Comparison of ENCODE assay signal across 8 cellular contexts in the genomic region with DNA sequence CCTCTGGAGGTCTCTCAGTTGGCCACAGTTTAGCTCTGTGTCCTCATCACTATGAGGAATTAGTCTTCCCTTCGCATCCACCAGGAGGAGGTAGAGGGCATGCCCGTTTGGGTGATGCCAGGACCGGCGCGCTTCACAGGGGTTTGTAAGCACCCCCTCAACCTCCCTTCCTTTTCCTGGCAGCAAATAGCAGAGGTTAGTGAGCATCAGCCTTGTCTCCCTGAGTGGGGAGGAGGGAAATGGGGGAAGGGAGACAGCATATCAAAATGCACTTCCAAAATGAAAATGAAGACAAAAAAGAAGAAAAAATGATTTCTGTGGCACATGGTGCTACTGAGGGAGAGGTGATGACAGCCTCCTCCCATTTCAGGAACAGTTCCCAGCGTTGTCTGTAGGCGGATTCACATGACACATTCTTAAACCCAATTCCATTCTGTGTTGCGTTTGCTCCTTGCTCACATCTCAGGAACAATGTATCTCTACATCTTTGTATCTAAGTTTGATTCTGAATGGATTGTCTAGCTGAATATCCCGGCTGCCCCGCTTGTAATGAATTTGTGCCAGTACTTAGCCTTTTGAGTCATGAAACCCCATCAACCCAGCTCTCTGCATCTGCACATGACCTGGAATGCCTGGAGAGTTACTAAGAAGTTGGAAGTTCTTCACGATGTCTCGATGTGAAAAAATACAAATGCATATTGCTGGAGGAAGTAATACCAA. TPM values are rescaled to one million over a fixed set of nuclear protein-coding genes. Genes with fewer than 3 reads are reported as not detected.
DNase-seq lines count a peak whose midpoint lies in the region; ATAC-seq and TF ChIP-seq lines count a peak whose summit lies in the region.

No MANE protein-coding gene starts in this region.

- H3K9me3 ChIP-seq in SJSA1 (replicated peaks) (no peaks in the 10 kb centered on the region), osteoblast (ENCODE audit: low read depth, low read length) (no peaks in the 10 kb centered on the region), transverse colon (no peaks in the 10 kb centered on the region)

- peak overlapping the region; percentile 72 for H2AFZ ChIP-seq in osteoblast (ENCODE audit: low read length)

- H3K27ac Mint-ChIP-seq in IgD-negative memory B cell, result no peak overlapping the region
- no peak overlapping the region for H3K27ac Mint-ChIP-seq in activated naive CD4-positive, alpha-beta T cell treated with anti-CD3 and anti-CD28 coated beads, Interleukin-2, amount 10 ng/mL, durations not matched to agents 7 days and 5 days

- H3K9me3 Mint-ChIP-seq in IgD-negative memory B cell, result no peaks in the 10 kb centered on the region
- no peaks in the 10 kb centered on the region for H3K9me3 Mint-ChIP-seq in activated naive CD4-positive, alpha-beta T cell treated with anti-CD3 and anti-CD28 coated beads, Interleukin-2, amount 10 ng/mL, durations not matched to agents 7 days and 5 days

- H3K4me2 ChIP-seq in osteoblast (ENCODE audit: insufficient read depth, low read length), result peak overlapping the region; percentile 79

- CTCF ChIA-PET in activated naive CD4-positive, alpha-beta T cell treated with anti-CD3 and anti-CD28 coated beads, Interleukin-2, amount 10 ng/mL, durations not matched to agents 7 days and 5 days (lab: Charles Lee), result interaction anchor here (0.7 to 3.1 kb wide), 18 partner anchors 8 to 925 kb away, joined by 3 to 27 read pairs (median 6); partner anchors contain the start of gene MGA

- H3K4me1 ChIP-seq in SJSA1 (replicated peaks), result peaks cover 14% of the 10 kb centered on the region
- H3K4me1 ChIP-seq in osteoblast (ENCODE audit: insufficient read depth, low read length), result peaks cover 22% of the 10 kb centered on the region
- peaks cover 0 to 8% (median 7%) of the 10 kb centered on the region in 4 donors for H3K4me1 ChIP-seq in transverse colon

- H3K4me3 ChIP-seq in SJSA1 (peak overlapping the region; percentile 9; the same call in 1 of the 2 replicates), osteoblast (ENCODE audit: insufficient read depth, low read length) (peak overlapping the region; percentile 62), transverse colon (peak overlapping the region in 2 of 4 donors; percentile 12 to 30)

- TF ChIP-seq CTCF in osteoblast (IDR thresholded peaks at IDR 0.05; ENCODE audit: extremely low read depth, low read depth, low read length) (peak; percentile 96), transverse colon (IDR thresholded peaks at IDR 0.05) (peak; percentile 66 to 83 (median 68))

- peaks cover 17% of the 10 kb centered on the region for H3K27me3 Mint-ChIP-seq in IgD-negative memory B cell
- peaks cover 67% of the 10 kb centered on the region for H3K27me3 Mint-ChIP-seq in activated naive CD4-positive, alpha-beta T cell treated with anti-CD3 and anti-CD28 coated beads, Interleukin-2, amount 10 ng/mL, durations not matched to agents 7 days and 5 days

- H3K4me1 Mint-ChIP-seq in IgD-negative memory B cell, result peaks cover 7 to 10% (median 8%) of the 10 kb centered on the region in 3 donors
- H3K4me1 Mint-ChIP-seq in activated naive CD4-positive, alpha-beta T cell treated with anti-CD3 and anti-CD28 coated beads, Interleukin-2, amount 10 ng/mL, durations not matched to agents 7 days and 5 days, result peaks cover 8% of the 10 kb centered on the region

- H3K27me3 ChIP-seq in SJSA1 (replicated peaks), result 0 out of 2 replicates have a peak, but pooled peaks cover 3% of the 10 kb centered on the region
- H3K27me3 ChIP-seq in osteoblast (ENCODE audit: insufficient read depth, low read length), result peaks cover 4% of the 10 kb centered on the region
- no peaks in the 10 kb centered on the region for H3K27me3 ChIP-seq in transverse colon

- in situ Hi-C loops in transverse colon (cut with MboI; ENCODE audit: low pct_ligation_motif_present in 1 of 4, low pct_unique_long_range_greater_than_20kb in 1 of 4, low sequenced_read_pairs in 3 of 4), result loop anchor here in 2 of 4 donors (25.0 kb wide), 1 partner anchor 208 kb away; no protein-coding TSS in a partner anchor

- no peak overlapping the region for H3K27ac ChIP-seq in SJSA1
- H3K27ac ChIP-seq in osteoblast (ENCODE audit: low read depth, low read length), result peak overlapping the region; percentile 70
- no peak overlapping the region for H3K27ac ChIP-seq in transverse colon

- TF ChIP-seq EP300 in transverse colon (IDR thresholded peaks at IDR 0.05; ENCODE audit: low read depth), result no peak

- H3K36me3 Mint-ChIP-seq in IgD-negative memory B cell, result peaks cover 4% of the 10 kb centered on the region
- no peaks in the 10 kb centered on the region for H3K36me3 Mint-ChIP-seq in activated naive CD4-positive, alpha-beta T cell treated with anti-CD3 and anti-CD28 coated beads, Interleukin-2, amount 10 ng/mL, durations not matched to agents 7 days and 5 days

- no peaks in the 10 kb centered on the region for H4K20me1 ChIP-seq in osteoblast (ENCODE audit: insufficient read depth, low read length)

- DNase-seq in DMS53 treated with DMSO at 0.1 percent for 48 hours (lab: John Stamatoyannopoulos, UW; ENCODE audit: unreplicated experiment) (peak; percentile 62), SJSA1 (ENCODE audit: low read depth in 1 of 2, low spot score in 2 of 2) (peak; percentile 77 to 81), germinal center (ENCODE audit: low spot score) (peak; percentile 47), osteoblast (ENCODE audit: insufficient read length, low spot score, missing footprints) (peak; percentile 90), transverse colon (peak; percentile 57)
- DNase-seq in activated naive CD4-positive, alpha-beta T cell treated with anti-CD3 and anti-CD28 coated beads, Interleukin-2, amount 10 ng/mL, durations not matched to agents 7 days and 5 days, result peak; percentile 69

- no peak for ATAC-seq in HG02840 (IDR thresholded peaks at IDR 0.05; ENCODE audit: low FRiP score, unreplicated experiment)

- no peaks in the 10 kb centered on the region for H3K79me2 ChIP-seq in osteoblast (ENCODE audit: insufficient read depth, low read length)

- peak overlapping the region in 3 of 4 donors; percentile 73 to 93 (median 88) for H3K4me3 Mint-ChIP-seq in IgD-negative memory B cell
- H3K4me3 Mint-ChIP-seq in activated naive CD4-positive, alpha-beta T cell treated with anti-CD3 and anti-CD28 coated beads, Interleukin-2, amount 10 ng/mL, durations not matched to agents 7 days and 5 days, result no peak overlapping the region

- intact Hi-C loops in transverse colon (cut with DNase I; ENCODE audit: low total_unique reads), result no loop called here

- no peak for TF ChIP-seq POLR2A in transverse colon (IDR thresholded peaks at IDR 0.05)

- H3K36me3 ChIP-seq in SJSA1 (no peaks in the 10 kb centered on the region), osteoblast (ENCODE audit: insufficient read depth, low read length) (no peaks in the 10 kb centered on the region), transverse colon (no peaks in the 10 kb centered on the region)

- 0 to 14% methylated on average over 3 to 12 of the region's 12 CpGs for WGBS in transverse colon (ENCODE audit: low coverage in 1 of 2), 2 donors

RNA-seq across cellular contexts. Expression of gene TYRO3, which starts 45.1 kb away (rescaled TPM):
- polyA plus RNA-seq in IgD-negative memory B cell, result not detected
- 8.9 and 17.2 TPM in 2 replicates for total RNA-seq in SJSA1 (2014; rRNA removed; shearing (Covaris generic))
- total RNA-seq in osteoblast, result 6.2 and 6.8 TPM in 2 replicates
- 1 to 10 TPM in 1 of 4 donors, under 1 TPM in 2, not detected in 1; 0.60 to 1.6 (median 0.82) TPM for total RNA-seq in transverse colon

RNA-seq across cellular contexts. Expression of gene MGA, which starts 56.1 kb away (rescaled TPM):
- polyA plus RNA-seq in IgD-negative memory B cell, result 17.8 TPM
- 13.2 and 21.5 TPM in 2 replicates for total RNA-seq in SJSA1 (2014; rRNA removed; shearing (Covaris generic))
- total RNA-seq in osteoblast, result 40.2 and 41.0 TPM in 2 replicates
- 10 to 100 TPM; 12.3 to 33.2 (median 27.6) TPM for total RNA-seq in transverse colon
